12 cellular contexts compared by ENCODE assay signal in genomic region chr7:96685353-96685752, GRCh38. TPM values are rescaled to one million over a fixed set of nuclear protein-coding genes. Genes with fewer than 3 reads are reported as not detected.
DNase-seq lines count a peak whose midpoint lies in the region; ATAC-seq and TF ChIP-seq lines count a peak whose summit lies in the region.
"Had no signal": no experiment of that assay in that cellular context is flagged by ENCODE, and none has a peak within 500 bp of the region (broad histone marks: within the 10 kb centered on the region; RNA-seq: fewer than 3 reads in every experiment).

No MANE protein-coding gene starts in this region.

- H3F3A ChIP-seq in Loucy (ENCODE audit: low read depth): no peaks in the 10 kb centered on the region

- no peak for TF ChIP-seq CTCF in Loucy (conservative IDR thresholded peaks at IDR 0.05; ENCODE audit: low read length)

- DNase-seq in Right ventricle myocardium superior (no peak), occipital lobe (lab: John Stamatoyannopoulos, UW) (no peak), HUDEP-2 (lab: John Stamatoyannopoulos, UW; ENCODE audit: unreplicated experiment in 76 of 76) (no peak)
- DNase-seq: CD4-positive, alpha-beta memory T cell; kidney glomerular epithelial cell; SHP77; stimulated activated CD4-positive, alpha-beta T cell treated with anti-CD3 and anti-CD28 coated beads, Interleukin-2, amount 100 ng/mL, for 48 hours had no signal

- peak overlapping the region; percentile 32 for H3K4me2 ChIP-seq in Loucy (ENCODE audit: low read depth, low read length, poor library complexity, severe bottlenecking)

- peaks cover 18% of the 10 kb centered on the region; the same call in 1 of the 2 replicates for H3K79me2 ChIP-seq in Loucy (ENCODE audit: insufficient read depth, low read length)

- intact Hi-C loops in Right ventricle myocardium superior (cut with DNase I): no loop called here

- H3K4me1 ChIP-seq in Loucy (ENCODE audit: insufficient read depth, low read length, poor library complexity, severe bottlenecking): peaks cover 13% of the 10 kb centered on the region

- no peak overlapping the region for H2AFZ ChIP-seq in Loucy (ENCODE audit: low read length)

- peaks cover 13% of the 10 kb centered on the region for H4K20me1 ChIP-seq in Loucy (ENCODE audit: insufficient read depth, low read length, poor library complexity, severe bottlenecking)

- no peak overlapping the region for H3K9ac ChIP-seq in Loucy (ENCODE audit: low read depth, low read length, poor library complexity, severe bottlenecking)

- no peaks in the 10 kb centered on the region for H3K9me3 ChIP-seq in Loucy (ENCODE audit: insufficient read depth, low read depth, low read length)

- no peaks in the 10 kb centered on the region for H3K27me3 ChIP-seq in Loucy (ENCODE audit: insufficient read depth, low read length, poor library complexity, severe bottlenecking)

- H3K4me3 ChIP-seq in Loucy (ENCODE audit: low read length, poor library complexity, severe bottlenecking): no peak overlapping the region

- ATAC-seq in GM18502 (IDR thresholded peaks at IDR 0.05; ENCODE audit: poor library complexity, unreplicated experiment): peak; percentile 81
- peak; percentile 75 for ATAC-seq in GM19438 (IDR thresholded peaks at IDR 0.05; ENCODE audit: low read depth, unreplicated experiment)
- ATAC-seq in HG02885 (IDR thresholded peaks at IDR 0.05; ENCODE audit: poor library complexity, unreplicated experiment): peak; percentile 68
- no peak for ATAC-seq in Right ventricle myocardium superior (ENCODE audit: poor library complexity)
- ATAC-seq in GM19023 (IDR thresholded peaks at IDR 0.05; ENCODE audit: unreplicated experiment): no peak

- no peaks in the 10 kb centered on the region for H3K9me2 ChIP-seq in Loucy (replicated peaks; ENCODE audit: low read depth, low read length)

- peaks cover 17% of the 10 kb centered on the region; the same call in 1 of the 2 replicates for H3K36me3 ChIP-seq in Loucy (ENCODE audit: insufficient read depth, low read length)

RNA-seq across cellular contexts. Expression of gene SEM1, which starts 24.3 kb away (rescaled TPM):
- total RNA-seq in Right ventricle myocardium superior: 43.9 TPM
- total RNA-seq in occipital lobe: 22.0 TPM

Comparison
In these comparisons a context has a peak if more than half of its experiments do, and no peak if none do; other contexts are left out.
1. ATAC-seq: peak in GM18502 (single experiment), GM19438 (single experiment) and HG02885 (single experiment); none in Right ventricle myocardium superior (single experiment) and GM19023 (single experiment).